Comparison of ENCODE assay signal across 8 cellular contexts in the genomic region with DNA sequence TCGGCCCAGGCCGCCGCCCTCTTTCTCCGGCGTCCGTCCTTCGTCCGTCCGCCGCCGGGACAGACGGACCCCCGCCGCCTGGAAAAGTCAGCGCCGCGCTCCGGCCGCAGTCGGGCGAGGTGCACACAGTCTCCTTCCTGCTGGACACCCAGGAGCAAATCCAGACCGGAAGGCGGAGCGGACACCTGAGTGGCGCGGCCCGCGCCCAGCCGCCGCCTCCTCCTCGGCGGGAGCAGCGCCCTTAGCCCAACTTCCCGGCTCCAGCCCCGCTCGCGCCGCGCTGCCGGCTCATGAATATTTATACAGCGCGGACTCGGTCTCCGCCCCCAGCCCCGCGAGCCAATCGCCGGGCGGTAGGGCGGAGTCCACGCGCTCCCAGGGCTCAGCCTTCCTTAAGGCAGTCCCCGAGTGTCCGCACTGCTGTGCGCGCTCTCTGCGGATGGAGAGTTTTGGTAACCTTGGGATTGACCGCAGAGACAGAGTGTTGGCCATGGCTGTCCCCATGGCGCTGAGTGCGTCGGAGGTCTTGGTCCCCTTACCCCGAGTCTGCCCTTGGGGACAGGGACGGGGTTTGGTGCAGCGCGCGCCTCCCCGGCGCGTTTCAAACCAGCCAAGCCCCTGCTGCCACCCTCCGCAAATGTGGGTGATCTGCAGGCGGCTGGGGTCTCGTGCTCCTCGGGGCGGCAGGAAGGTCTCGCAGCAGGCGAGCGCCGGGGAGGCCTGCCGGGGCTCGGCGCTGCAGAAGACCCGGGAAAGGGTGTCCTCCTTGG. TPM values are rescaled to one million over a fixed set of nuclear protein-coding genes. Genes with fewer than 3 reads are reported as not detected.
DNase-seq lines count a peak whose midpoint lies in the region; ATAC-seq, FAIRE-seq and TF ChIP-seq lines count a peak whose summit lies in the region.

A gene with protein sequence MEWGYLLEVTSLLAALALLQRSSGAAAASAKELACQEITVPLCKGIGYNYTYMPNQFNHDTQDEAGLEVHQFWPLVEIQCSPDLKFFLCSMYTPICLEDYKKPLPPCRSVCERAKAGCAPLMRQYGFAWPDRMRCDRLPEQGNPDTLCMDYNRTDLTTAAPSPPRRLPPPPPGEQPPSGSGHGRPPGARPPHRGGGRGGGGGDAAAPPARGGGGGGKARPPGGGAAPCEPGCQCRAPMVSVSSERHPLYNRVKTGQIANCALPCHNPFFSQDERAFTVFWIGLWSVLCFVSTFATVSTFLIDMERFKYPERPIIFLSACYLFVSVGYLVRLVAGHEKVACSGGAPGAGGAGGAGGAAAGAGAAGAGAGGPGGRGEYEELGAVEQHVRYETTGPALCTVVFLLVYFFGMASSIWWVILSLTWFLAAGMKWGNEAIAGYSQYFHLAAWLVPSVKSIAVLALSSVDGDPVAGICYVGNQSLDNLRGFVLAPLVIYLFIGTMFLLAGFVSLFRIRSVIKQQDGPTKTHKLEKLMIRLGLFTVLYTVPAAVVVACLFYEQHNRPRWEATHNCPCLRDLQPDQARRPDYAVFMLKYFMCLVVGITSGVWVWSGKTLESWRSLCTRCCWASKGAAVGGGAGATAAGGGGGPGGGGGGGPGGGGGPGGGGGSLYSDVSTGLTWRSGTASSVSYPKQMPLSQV (minus strand): TSS at position 274 of the 770 bp plus-strand sequence. CDS start 867 bp downstream, outside the sequence.

- H3K9me3 ChIP-seq in A549, result 0 out of 3 replicates have a peak, but pooled peaks cover 2% of the 10 kb centered on the region

- H3K4me2 ChIP-seq in A549, result peak within 1 kb of the TSS; percentile 99

- H3K4me3 ChIP-seq in A549, result peak within 1 kb of the TSS; percentile 70

- no peak for TF ChIP-seq EP300 in A549 (IDR thresholded peaks at IDR 0.05)

- TF ChIP-seq POLR2A in A549 (IDR thresholded peaks at IDR 0.05; ENCODE audit: low read length), result peak; percentile 98

- TF ChIP-seq CTCF in A549 (IDR thresholded peaks at IDR 0.05), result no peak

- peak; percentile 72 to 93 for ATAC-seq in A549
- peak; percentile 86 for ATAC-seq in GM18861 (IDR thresholded peaks at IDR 0.05; ENCODE audit: unreplicated experiment)
- ATAC-seq in HG03064 (IDR thresholded peaks at IDR 0.05; ENCODE audit: low read depth, unreplicated experiment), result peak; percentile 76
- peak; percentile 88 for ATAC-seq in left colon

- CTCF ChIA-PET in A549 (lab: Yijun Ruan, JAX), result no interaction called here

- H3K27ac ChIP-seq in A549, result peak within 1 kb of the TSS; percentile 83 to 95

- POLR2A ChIA-PET in A549 (lab: Yijun Ruan, JAX), result no interaction called here

- peak; percentile 88 to 92 for DNase-seq in A549 (ENCODE audit: low read depth in 1 of 2, low spot score in 1 of 2)
- peak; percentile 76 for DNase-seq in NCI-H2171 (lab: John Stamatoyannopoulos, UW)
- DNase-seq in activated CD4-positive, alpha-beta T cell treated with anti-CD3 and anti-CD28 coated beads for 4 hours, result peak; percentile 63 to 68
- peak; percentile 86 for DNase-seq in cortex of kidney (lab: John Stamatoyannopoulos, UW)
- peak; percentile 91 to 94 for DNase-seq in left colon
- peak; percentile 26 to 55 for DNase-seq in stimulated activated CD4-positive, alpha-beta T cell treated with anti-CD3 and anti-CD28 coated beads, Interleukin-1b, Interleukin-23, amount 100 ng/mL, for 1 hour (ENCODE audit: low read depth in 2 of 2)

- peaks cover 22% of the 10 kb centered on the region for H3K4me1 ChIP-seq in A549

- peak in 1 of 2 experiments; percentile 34; a peak in 1 of 5 replicates for TF ChIP-seq RAD21 in A549 (conservative IDR thresholded peaks at IDR 0.05 in 1 of 2, IDR thresholded peaks at IDR 0.05 in 1 of 2)

- FAIRE-seq in A549 (lab: Jason Lieb, UNC), result no peak

- intact Hi-C loops in left colon (cut with DNase I, micrococcal nuclease), result no loop called here

- WGBS in A549 (ENCODE audit: missing lambda C conversion rate), result under 1% methylated on average over 25 of the region's 82 CpGs

TF ChIP-seq in A549, 52 proteins besides CTCF, POLR2A, EP300 and RAD21 (continues in another document):
- no peak for TF ChIP-seq CBX2 (IDR thresholded peaks at IDR 0.05; ENCODE audit: borderline replicate concordance, low read depth)
- TF ChIP-seq HDAC2 (IDR thresholded peaks at IDR 0.05), result peak; percentile 23; the same call in 1 of the 2 replicates
- no peak for TF ChIP-seq KDM5A (IDR thresholded peaks at IDR 0.05)
- TF ChIP-seq, protein P1, sequence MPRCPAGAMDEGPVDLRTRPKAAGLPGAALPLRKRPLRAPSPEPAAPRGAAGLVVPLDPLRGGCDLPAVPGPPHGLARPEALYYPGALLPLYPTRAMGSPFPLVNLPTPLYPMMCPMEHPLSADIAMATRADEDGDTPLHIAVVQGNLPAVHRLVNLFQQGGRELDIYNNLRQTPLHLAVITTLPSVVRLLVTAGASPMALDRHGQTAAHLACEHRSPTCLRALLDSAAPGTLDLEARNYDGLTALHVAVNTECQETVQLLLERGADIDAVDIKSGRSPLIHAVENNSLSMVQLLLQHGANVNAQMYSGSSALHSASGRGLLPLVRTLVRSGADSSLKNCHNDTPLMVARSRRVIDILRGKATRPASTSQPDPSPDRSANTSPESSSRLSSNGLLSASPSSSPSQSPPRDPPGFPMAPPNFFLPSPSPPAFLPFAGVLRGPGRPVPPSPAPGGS (IDR thresholded peaks at IDR 0.05), result peak; percentile 97
- peak; percentile 83 to 84; a peak in 4 of 5 replicates for TF ChIP-seq JUN (IDR thresholded peaks at IDR 0.05)
- TF ChIP-seq, protein P2, sequence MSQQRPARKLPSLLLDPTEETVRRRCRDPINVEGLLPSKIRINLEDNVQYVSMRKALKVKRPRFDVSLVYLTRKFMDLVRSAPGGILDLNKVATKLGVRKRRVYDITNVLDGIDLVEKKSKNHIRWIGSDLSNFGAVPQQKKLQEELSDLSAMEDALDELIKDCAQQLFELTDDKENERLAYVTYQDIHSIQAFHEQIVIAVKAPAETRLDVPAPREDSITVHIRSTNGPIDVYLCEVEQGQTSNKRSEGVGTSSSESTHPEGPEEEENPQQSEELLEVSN (IDR thresholded peaks at IDR 0.05; ENCODE audit: borderline replicate concordance, low read depth), result peak; percentile 67; the same call in 1 of the 2 replicates
- TF ChIP-seq, protein P3, sequence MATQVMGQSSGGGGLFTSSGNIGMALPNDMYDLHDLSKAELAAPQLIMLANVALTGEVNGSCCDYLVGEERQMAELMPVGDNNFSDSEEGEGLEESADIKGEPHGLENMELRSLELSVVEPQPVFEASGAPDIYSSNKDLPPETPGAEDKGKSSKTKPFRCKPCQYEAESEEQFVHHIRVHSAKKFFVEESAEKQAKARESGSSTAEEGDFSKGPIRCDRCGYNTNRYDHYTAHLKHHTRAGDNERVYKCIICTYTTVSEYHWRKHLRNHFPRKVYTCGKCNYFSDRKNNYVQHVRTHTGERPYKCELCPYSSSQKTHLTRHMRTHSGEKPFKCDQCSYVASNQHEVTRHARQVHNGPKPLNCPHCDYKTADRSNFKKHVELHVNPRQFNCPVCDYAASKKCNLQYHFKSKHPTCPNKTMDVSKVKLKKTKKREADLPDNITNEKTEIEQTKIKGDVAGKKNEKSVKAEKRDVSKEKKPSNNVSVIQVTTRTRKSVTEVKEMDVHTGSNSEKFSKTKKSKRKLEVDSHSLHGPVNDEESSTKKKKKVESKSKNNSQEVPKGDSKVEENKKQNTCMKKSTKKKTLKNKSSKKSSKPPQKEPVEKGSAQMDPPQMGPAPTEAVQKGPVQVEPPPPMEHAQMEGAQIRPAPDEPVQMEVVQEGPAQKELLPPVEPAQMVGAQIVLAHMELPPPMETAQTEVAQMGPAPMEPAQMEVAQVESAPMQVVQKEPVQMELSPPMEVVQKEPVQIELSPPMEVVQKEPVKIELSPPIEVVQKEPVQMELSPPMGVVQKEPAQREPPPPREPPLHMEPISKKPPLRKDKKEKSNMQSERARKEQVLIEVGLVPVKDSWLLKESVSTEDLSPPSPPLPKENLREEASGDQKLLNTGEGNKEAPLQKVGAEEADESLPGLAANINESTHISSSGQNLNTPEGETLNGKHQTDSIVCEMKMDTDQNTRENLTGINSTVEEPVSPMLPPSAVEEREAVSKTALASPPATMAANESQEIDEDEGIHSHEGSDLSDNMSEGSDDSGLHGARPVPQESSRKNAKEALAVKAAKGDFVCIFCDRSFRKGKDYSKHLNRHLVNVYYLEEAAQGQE (IDR thresholded peaks at IDR 0.05), result peak; percentile 19; the same call in 1 of the 2 replicates
- no peak for TF ChIP-seq CEBPB (IDR thresholded peaks at IDR 0.05)
- TF ChIP-seq, protein P4, sequence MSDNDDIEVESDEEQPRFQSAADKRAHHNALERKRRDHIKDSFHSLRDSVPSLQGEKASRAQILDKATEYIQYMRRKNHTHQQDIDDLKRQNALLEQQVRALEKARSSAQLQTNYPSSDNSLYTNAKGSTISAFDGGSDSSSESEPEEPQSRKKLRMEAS (IDR thresholded peaks at IDR 0.05), result peak; percentile 66; the same call in 1 of the 2 replicates
- TF ChIP-seq MAZ (IDR thresholded peaks at IDR 0.05; ENCODE audit: borderline replicate concordance, low read depth, low read length), result no peak
- no peak for TF ChIP-seq FOXS1 (CRISPR knock-in tag; IDR thresholded peaks at IDR 0.05)
- TF ChIP-seq, protein P5, sequence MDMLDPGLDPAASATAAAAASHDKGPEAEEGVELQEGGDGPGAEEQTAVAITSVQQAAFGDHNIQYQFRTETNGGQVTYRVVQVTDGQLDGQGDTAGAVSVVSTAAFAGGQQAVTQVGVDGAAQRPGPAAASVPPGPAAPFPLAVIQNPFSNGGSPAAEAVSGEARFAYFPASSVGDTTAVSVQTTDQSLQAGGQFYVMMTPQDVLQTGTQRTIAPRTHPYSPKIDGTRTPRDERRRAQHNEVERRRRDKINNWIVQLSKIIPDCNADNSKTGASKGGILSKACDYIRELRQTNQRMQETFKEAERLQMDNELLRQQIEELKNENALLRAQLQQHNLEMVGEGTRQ (IDR thresholded peaks at IDR 0.05), result no peak
- peak; percentile 58; the same call in 1 of the 2 replicates for TF ChIP-seq PHF8 (IDR thresholded peaks at IDR 0.05; ENCODE audit: borderline replicate concordance, low read depth)
- TF ChIP-seq, protein P6, sequence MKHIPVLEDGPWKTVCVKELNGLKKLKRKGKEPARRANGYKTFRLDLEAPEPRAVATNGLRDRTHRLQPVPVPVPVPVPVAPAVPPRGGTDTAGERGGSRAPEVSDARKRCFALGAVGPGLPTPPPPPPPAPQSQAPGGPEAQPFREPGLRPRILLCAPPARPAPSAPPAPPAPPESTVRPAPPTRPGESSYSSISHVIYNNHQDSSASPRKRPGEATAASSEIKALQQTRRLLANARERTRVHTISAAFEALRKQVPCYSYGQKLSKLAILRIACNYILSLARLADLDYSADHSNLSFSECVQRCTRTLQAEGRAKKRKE (CRISPR knock-in tag; IDR thresholded peaks at IDR 0.05; ENCODE audit: low read depth), result no peak
- no peak for TF ChIP-seq HOXB13 (CRISPR knock-in tag; IDR thresholded peaks at IDR 0.05; ENCODE audit: low read depth)

RNA-seq across cellular contexts. Expression of the gene that starts here (rescaled TPM):
- 4.4 and 4.9 TPM in 2 replicates for polyA plus RNA-seq in A549 (2011; rRNA removed)
- polyA plus RNA-seq in A549 (2012; cell fraction: cytosol; rRNA removed), result 10.2 and 18.1 TPM in 2 replicates
- 22.2 and 33.0 TPM in 2 replicates for polyA plus RNA-seq in A549 (2012; cell fraction: nucleus; rRNA removed)
- 9.3 to 13.4 TPM (median 13.1 TPM) in 3 replicates for polyA plus RNA-seq in A549 (2017; fragmentation: RNase III; extraction: RNeasy Plus Mini Kit Qiagen cat#74134 plus additional on column Dnase treatment)
- polyA minus RNA-seq in A549 (2011; rRNA and poly(A)+ RNA removed), result 10.2 and 10.5 TPM in 2 replicates
- total RNA-seq in left colon, result 10 to 100 TPM; 13.9 to 25.5 TPM

Comparison
In these comparisons a context has a peak if more than half of its experiments do, and no peak if none do; other contexts are left out.
1. Peak in every context shown above with its lines: DNase-seq, ATAC-seq, H3K4me3 ChIP-seq and H3K27ac ChIP-seq.
2. DNase-seq: peak in every context shown above with its lines; median percentile 92 in left colon; 90 in A549; 86 in cortex of kidney; 76 in NCI-H2171; 66 in activated CD4-positive, alpha-beta T cell treated with anti-CD3 and anti-CD28 coated beads for 4 hours; 40 in stimulated activated CD4-positive, alpha-beta T cell treated with anti-CD3 and anti-CD28 coated beads, Interleukin-1b, Interleukin-23, amount 100 ng/mL, for 1 hour.